13 cellular contexts compared by ENCODE assay signal in genomic region chr5:172410839-172411238, GRCh38. TPM values are rescaled to one million over a fixed set of nuclear protein-coding genes. Genes with fewer than 3 reads are reported as not detected.
A peak's percentile ranks its signal among the peaks of the same experiment; 100 is the strongest.
DNase-seq lines count a peak whose midpoint lies in the region; ATAC-seq and TF ChIP-seq lines count a peak whose summit lies in the region.
"Had no signal": no experiment of that assay in that cellular context is flagged by ENCODE, and none has a peak within 500 bp of the region (broad histone marks: within the 10 kb centered on the region; RNA-seq: fewer than 3 reads in every experiment).

No MANE protein-coding gene starts in this region.

- H3K4me1 ChIP-seq in breast epithelium (peaks cover 5 to 30% of the 10 kb centered on the region in 2 donors), thymus (ENCODE audit: control insufficient read depth, insufficient read depth, low read length) (no peaks in the 10 kb centered on the region)

- H3K4me1 Mint-ChIP-seq in mesothelial cell of epicardium (peaks cover 28% of the 10 kb centered on the region), T-cell (peaks cover 0 to 2% (median 0%) of the 10 kb centered on the region in 3 donors)
- H3K4me1 Mint-ChIP-seq: immature natural killer cell had no signal

- H3K9me3 ChIP-seq in breast epithelium (no peaks in the 10 kb centered on the region), thymus (ENCODE audit: control insufficient read depth) (no peaks in the 10 kb centered on the region)

- POLR2A ChIA-PET in HEK293T (lab: Yijun Ruan, JAX) (no interaction called here), T-cell (lab: Charles Lee) (no interaction called here)

- no peaks in the 10 kb centered on the region for H3K9me3 Mint-ChIP-seq in mesothelial cell of epicardium
- no peaks in the 10 kb centered on the region for H3K9me3 Mint-ChIP-seq in T-cell
- H3K9me3 Mint-ChIP-seq: H9, IgD-negative memory B cell had no signal

- no peak for TF ChIP-seq CTCF in breast epithelium (IDR thresholded peaks at IDR 0.05)
- TF ChIP-seq CTCF in mesothelial cell of epicardium (IDR thresholded peaks at IDR 0.05; ENCODE audit: unreplicated experiment): no peak

- TF ChIP-seq POLR2A in breast epithelium (IDR thresholded peaks at IDR 0.05): no peak

- intact Hi-C loops in breast epithelium (cut with DNase I; ENCODE audit: low total_unique reads): no loop called here

- H3K27me3 ChIP-seq in breast epithelium: no peaks in the 10 kb centered on the region
- H3K27me3 ChIP-seq in thymus (ENCODE audit: control insufficient read depth, insufficient read depth): no peaks in the 10 kb centered on the region

- WGBS in thymus: 63% methylated on average over 2 of the region's 2 CpGs

- ATAC-seq in T-cell (replicated peaks in 1 of 4) (no peak), HG02610 (IDR thresholded peaks at IDR 0.05; ENCODE audit: unreplicated experiment) (no peak), GM19023 (IDR thresholded peaks at IDR 0.05; ENCODE audit: unreplicated experiment) (no peak)

- CTCF ChIA-PET in HEK293T (lab: Yijun Ruan, JAX): interaction anchor here (0.6 kb wide), 1 partner anchor 118 kb away, joined by 3 read pairs; no protein-coding TSS in a partner anchor
- CTCF ChIA-PET in T-cell (lab: Charles Lee): no interaction called here

- H3K27ac Mint-ChIP-seq in mesothelial cell of epicardium (peak overlapping the region; percentile 93), T-cell (no peak overlapping the region)
- H3K27ac Mint-ChIP-seq: IgD-negative memory B cell, immature natural killer cell had no signal

- no peak for DNase-seq in HEK293T (ENCODE audit: extremely low spot score)
- DNase-seq in breast epithelium (ENCODE audit: low spot score in 2 of 2): no peak
- no peak for DNase-seq in mesothelial cell of epicardium (ENCODE audit: low spot score in 2 of 2, unreplicated experiment in 2 of 2)
- DNase-seq in T-cell: no peak
- no peak for DNase-seq in C1 segment of cervical spinal cord (lab: John Stamatoyannopoulos, UW)
- DNase-seq: activated T-cell treated with anti-CD3 and anti-CD28 coated beads, Interleukin-2, amount 50 U/mL, for 1 hour; H9; immature natural killer cell; NCI-H774 had no signal

- H3K4me3 Mint-ChIP-seq in mesothelial cell of epicardium: no peak overlapping the region
- H3K4me3 Mint-ChIP-seq in T-cell: no peak overlapping the region
- H3K4me3 Mint-ChIP-seq: H9, IgD-negative memory B cell, immature natural killer cell had no signal

- no peaks in the 10 kb centered on the region for H3K36me3 ChIP-seq in breast epithelium
- no peaks in the 10 kb centered on the region for H3K36me3 ChIP-seq in thymus (ENCODE audit: control insufficient read depth, insufficient read depth)

- H3K27me3 Mint-ChIP-seq in mesothelial cell of epicardium (ENCODE audit: low read depth): no peaks in the 10 kb centered on the region
- H3K27me3 Mint-ChIP-seq in T-cell: peaks cover 0 to 23% of the 10 kb centered on the region in 2 donors

- H3K4me3 ChIP-seq in breast epithelium (no peak overlapping the region), thymus (ENCODE audit: low read length) (no peak overlapping the region)

- H3K36me3 Mint-ChIP-seq in mesothelial cell of epicardium (peaks cover 18% of the 10 kb centered on the region), T-cell (no peaks in the 10 kb centered on the region)
- H3K36me3 Mint-ChIP-seq: immature natural killer cell had no signal

- peak overlapping the region; percentile 81 to 91 for H3K27ac ChIP-seq in breast epithelium
- H3K27ac ChIP-seq in thymus (ENCODE audit: low read depth): peak overlapping the region; percentile 33

TF ChIP-seq in HEK293T, 16 proteins besides CTCF, POLR2A, EP300 and RAD21:
- 0 out of 2 replicates have a peak, but pooled peaks have one; percentile 18 for TF ChIP-seq PKNOX1 (IDR thresholded peaks at IDR 0.05)
- TF ChIP-seq CTBP1 (IDR thresholded peaks at IDR 0.05; ENCODE audit: borderline replicate concordance): no peak
TF ChIP-seq in HEK293T: peak in this region for 1.

RNA-seq across cellular contexts. Expression of gene SH3PXD2B, which starts 43.5 kb away (rescaled TPM):
- total RNA-seq in breast epithelium (100 to 1,000 TPM in 1 of 3 donors, 10 to 100 TPM in 2; 35.3 to 118 (median 43.9) TPM), mesothelial cell of epicardium (68.9 to 74.4 TPM (median 71.4 TPM) in 3 replicates), T-cell (under 1 TPM; 0.15 to 0.69 (median 0.38) TPM)
- polyA plus RNA-seq in thymus: 7.3 TPM
- polyA plus RNA-seq: IgD-negative memory B cell, immature natural killer cell had no signal

Comparison
In these comparisons a context has a peak if more than half of its experiments do, and no peak if none do; other contexts are left out.
1. RNA of gene SH3PXD2B, which starts 43.5 kb away (total RNA-seq): 68.9 to 74.4 TPM in mesothelial cell of epicardium and 35.3 to 118 TPM in breast epithelium; 0.15 to 0.69 TPM in T-cell; every median in the first group is over 10 times any median in the second.